1 cellular context compared by ENCODE assay signal in the genomic region with DNA sequence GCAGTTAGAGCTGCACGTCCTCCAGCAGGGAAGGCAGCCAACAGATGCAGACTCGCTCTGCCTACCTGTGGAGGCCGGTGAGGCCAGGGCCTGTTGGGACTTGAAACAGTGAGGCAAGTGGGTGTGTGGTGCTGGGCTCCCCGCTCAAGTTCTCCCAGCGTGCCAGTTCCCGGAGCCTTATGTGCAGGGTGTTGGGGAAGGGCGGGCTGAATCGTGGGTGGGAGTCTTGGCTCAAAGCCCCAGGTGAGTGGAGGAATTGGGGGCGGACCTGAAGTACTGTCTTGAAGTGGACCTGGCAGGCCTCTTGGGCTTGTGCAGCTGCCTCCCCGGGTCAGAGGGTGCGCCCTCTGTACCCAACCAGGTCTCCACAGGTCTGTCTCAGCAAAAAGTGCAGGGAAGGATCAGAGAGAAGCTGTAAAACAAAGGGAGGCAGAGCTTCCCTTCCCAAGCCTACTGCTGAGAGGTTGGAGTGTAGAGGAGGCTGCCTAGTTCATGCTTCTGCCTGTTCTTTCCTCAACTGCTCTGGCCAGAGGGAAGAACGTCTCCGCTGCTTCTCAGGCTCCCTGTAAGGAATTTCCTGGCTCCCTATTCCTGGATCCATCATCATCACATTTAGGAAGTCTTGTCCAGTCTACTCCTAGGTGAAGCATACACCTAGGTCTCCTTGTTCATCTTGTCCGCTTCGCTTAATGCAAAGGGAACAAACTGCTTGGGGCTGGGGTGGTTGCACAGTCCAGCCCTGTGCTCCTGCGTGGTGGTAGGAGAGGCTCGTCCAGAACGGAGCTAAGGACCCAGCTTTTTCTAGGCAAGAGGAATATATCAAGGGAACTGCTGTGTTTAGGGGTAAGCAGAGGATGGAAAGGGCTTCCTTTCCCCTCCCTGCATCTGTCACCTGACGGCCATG.
TF ChIP-seq lines count a peak whose summit lies in the region.

No MANE protein-coding gene starts in this region.

TF ChIP-seq in HCT116, 20 proteins besides CTCF, POLR2A, EP300 and RAD21:
- TF ChIP-seq, protein P1, sequence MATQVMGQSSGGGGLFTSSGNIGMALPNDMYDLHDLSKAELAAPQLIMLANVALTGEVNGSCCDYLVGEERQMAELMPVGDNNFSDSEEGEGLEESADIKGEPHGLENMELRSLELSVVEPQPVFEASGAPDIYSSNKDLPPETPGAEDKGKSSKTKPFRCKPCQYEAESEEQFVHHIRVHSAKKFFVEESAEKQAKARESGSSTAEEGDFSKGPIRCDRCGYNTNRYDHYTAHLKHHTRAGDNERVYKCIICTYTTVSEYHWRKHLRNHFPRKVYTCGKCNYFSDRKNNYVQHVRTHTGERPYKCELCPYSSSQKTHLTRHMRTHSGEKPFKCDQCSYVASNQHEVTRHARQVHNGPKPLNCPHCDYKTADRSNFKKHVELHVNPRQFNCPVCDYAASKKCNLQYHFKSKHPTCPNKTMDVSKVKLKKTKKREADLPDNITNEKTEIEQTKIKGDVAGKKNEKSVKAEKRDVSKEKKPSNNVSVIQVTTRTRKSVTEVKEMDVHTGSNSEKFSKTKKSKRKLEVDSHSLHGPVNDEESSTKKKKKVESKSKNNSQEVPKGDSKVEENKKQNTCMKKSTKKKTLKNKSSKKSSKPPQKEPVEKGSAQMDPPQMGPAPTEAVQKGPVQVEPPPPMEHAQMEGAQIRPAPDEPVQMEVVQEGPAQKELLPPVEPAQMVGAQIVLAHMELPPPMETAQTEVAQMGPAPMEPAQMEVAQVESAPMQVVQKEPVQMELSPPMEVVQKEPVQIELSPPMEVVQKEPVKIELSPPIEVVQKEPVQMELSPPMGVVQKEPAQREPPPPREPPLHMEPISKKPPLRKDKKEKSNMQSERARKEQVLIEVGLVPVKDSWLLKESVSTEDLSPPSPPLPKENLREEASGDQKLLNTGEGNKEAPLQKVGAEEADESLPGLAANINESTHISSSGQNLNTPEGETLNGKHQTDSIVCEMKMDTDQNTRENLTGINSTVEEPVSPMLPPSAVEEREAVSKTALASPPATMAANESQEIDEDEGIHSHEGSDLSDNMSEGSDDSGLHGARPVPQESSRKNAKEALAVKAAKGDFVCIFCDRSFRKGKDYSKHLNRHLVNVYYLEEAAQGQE (IDR thresholded peaks at IDR 0.05; ENCODE audit: low read depth) = no peak
- TF ChIP-seq EGR1 (IDR thresholded peaks at IDR 0.05; ENCODE audit: low read depth) (no peak), JUND (IDR thresholded peaks at IDR 0.05) (no peak), ZNF274 (IDR thresholded peaks at IDR 0.05; ENCODE audit: low read depth, low read length) (no peak), SP1 (IDR thresholded peaks at IDR 0.05; ENCODE audit: low read depth) (no peak), SRF (IDR thresholded peaks at IDR 0.05; ENCODE audit: low read depth) (no peak)
TF ChIP-seq in HCT116: peak in this region for 0.
